ENCODE assay signal across 10 cellular contexts in genomic region chr2:74836675-74837401, GRCh38. TPM values are rescaled to one million over a fixed set of nuclear protein-coding genes. Genes with fewer than 3 reads are reported as not detected.
A peak's percentile ranks its signal among the peaks of the same experiment; 100 is the strongest.
DNase-seq lines count a peak whose midpoint lies in the region; ATAC-seq and TF ChIP-seq lines count a peak whose summit lies in the region.
"Had no signal": no experiment of that assay in that cellular context is flagged by ENCODE, and none has a peak within 500 bp of the region (broad histone marks: within the 10 kb centered on the region; RNA-seq: fewer than 3 reads in every experiment).

No MANE protein-coding gene starts in this region.

- POLR2A ChIA-PET in HCT116 (lab: Charles Lee), result interaction anchor here (1.5 to 1.6 kb wide), 2 partner anchors 9 to 26 kb away, joined by 5 to 6 read pairs; no protein-coding TSS in a partner anchor

- H3K36me3 ChIP-seq in BE2C (no peaks in the 10 kb centered on the region; the same call in 1 of the 2 replicates), HCT116 (ENCODE audit: control insufficient read depth in 1 of 2, insufficient read depth in 2 of 2, low read length in 2 of 2) (peaks cover 0 to 4% of the 10 kb centered on the region in 2 experiments; a peak in 1 of 4 replicates), mucosa of rectum (ENCODE audit: control insufficient read depth in 2 of 2, insufficient read depth in 2 of 2, low read length in 2 of 2) (no peaks in the 10 kb centered on the region)

- no peak overlapping the region for H3K27ac Mint-ChIP-seq in activated naive CD8-positive, alpha-beta T cell treated with anti-CD3 and anti-CD28 coated beads for 36 hours
- H3K27ac Mint-ChIP-seq: effector memory CD8-positive, alpha-beta T cell had no signal

- H3K27me3 Mint-ChIP-seq in activated naive CD8-positive, alpha-beta T cell treated with anti-CD3 and anti-CD28 coated beads for 36 hours, result no peaks in the 10 kb centered on the region

- peak overlapping the region; percentile 94; the same call in 1 of the 2 replicates for H3K4me2 ChIP-seq in HCT116 (ENCODE audit: low read length)

- no peaks in the 10 kb centered on the region for H3K9me3 Mint-ChIP-seq in activated naive CD8-positive, alpha-beta T cell treated with anti-CD3 and anti-CD28 coated beads for 36 hours
- H3K9me3 Mint-ChIP-seq: effector memory CD8-positive, alpha-beta T cell had no signal

- no peak overlapping the region for H3K9ac ChIP-seq in HCT116 (ENCODE audit: low read length)
- peak overlapping the region in 1 of 2 donors; percentile 6 for H3K9ac ChIP-seq in mucosa of rectum (ENCODE audit: low read depth in 1 of 2, low read length in 2 of 2)

- H3K4me1 Mint-ChIP-seq in activated naive CD8-positive, alpha-beta T cell treated with anti-CD3 and anti-CD28 coated beads for 36 hours, result peaks cover 67% of the 10 kb centered on the region

- H3K4me3 Mint-ChIP-seq in activated naive CD8-positive, alpha-beta T cell treated with anti-CD3 and anti-CD28 coated beads for 36 hours, result peak overlapping the region; percentile 96

- intact Hi-C loops in HCT116 (cut with micrococcal nuclease), result loop anchor here (2.0 kb wide), 1 partner anchor 96 kb away; no protein-coding TSS in a partner anchor

- H4K20me1 ChIP-seq in HCT116 (ENCODE audit: insufficient read depth), result peaks cover 6% of the 10 kb centered on the region; the same call in 1 of the 2 replicates

- H3K36me3 Mint-ChIP-seq in activated naive CD8-positive, alpha-beta T cell treated with anti-CD3 and anti-CD28 coated beads for 36 hours, result peaks cover 64% of the 10 kb centered on the region

- no peak overlapping the region for H2AFZ ChIP-seq in HCT116 (ENCODE audit: low read depth, low read length, poor library complexity, severe bottlenecking)

- TF ChIP-seq POLR2A in HCT116 (IDR thresholded peaks at IDR 0.05; ENCODE audit: borderline replicate concordance, extremely low read depth, insufficient read depth, insufficient read length), result no peak

- H3K4me1 ChIP-seq in BE2C (no peaks in the 10 kb centered on the region), HCT116 (ENCODE audit: control insufficient read depth in 1 of 2, insufficient read depth in 2 of 2, low read length in 2 of 2) (peaks cover 14 to 29% of the 10 kb centered on the region in 2 experiments; a peak in 3 of 4 replicates), mucosa of rectum (ENCODE audit: control insufficient read depth in 2 of 2, insufficient read depth in 2 of 2, low read length in 2 of 2) (peaks cover 14 to 30% of the 10 kb centered on the region in 2 donors)

- no peak for TF ChIP-seq RAD21 in HCT116 (IDR thresholded peaks at IDR 0.05; ENCODE audit: low read depth)

- no TSS peak for BruUV-seq in HCT116 (replicated peaks; lab: Mats Ljungman, UMichigan)

- CTCF ChIA-PET in HCT116 (lab: Charles Lee), result interaction anchor here (0.7 to 3.0 kb wide), 6 partner anchors 8 to 123 kb away, joined by 3 to 19 read pairs (median 4); no protein-coding TSS in a partner anchor

- no peaks in the 10 kb centered on the region for H3K9me2 ChIP-seq in HCT116 (ENCODE audit: insufficient read depth)

- ATAC-seq in HCT116, result no peak
- no peak for ATAC-seq in GM18870 (IDR thresholded peaks at IDR 0.05; ENCODE audit: unreplicated experiment)
- ATAC-seq in HG03045 (IDR thresholded peaks at IDR 0.05; ENCODE audit: unreplicated experiment), result no peak
- no peak for ATAC-seq in GM19351 (IDR thresholded peaks at IDR 0.05; ENCODE audit: unreplicated experiment)
- ATAC-seq: effector memory CD8-positive, alpha-beta T cell had no signal

- H3K79me2 ChIP-seq in HCT116 (ENCODE audit: insufficient read depth, low read length), result peaks cover 70% of the 10 kb centered on the region

- DNase-seq in BE2C, result no peak
- DNase-seq in HCT116 (ENCODE audit: low read depth, low spot score), result no peak
- no peak for DNase-seq in activated naive CD8-positive, alpha-beta T cell treated with anti-CD3 and anti-CD28 coated beads for 36 hours
- no peak for DNase-seq in HuH-7 (ENCODE audit: low spot score)
- DNase-seq: activated CD4-positive, alpha-beta T cell treated with anti-CD3 and anti-CD28 coated beads, Interleukin-2, amount 50 U/mL, for 48 hours; effector memory CD8-positive, alpha-beta T cell had no signal

- H3K27ac ChIP-seq in HCT116 (ENCODE audit: low read depth, low read length) (no peak overlapping the region), mucosa of rectum (ENCODE audit: low read depth in 2 of 2, low read length in 2 of 2) (peak overlapping the region; percentile 81 to 87)

- RAD21 ChIA-PET in HCT116 (lab: Charles Lee; ENCODE audit: low non-redundant PET in 1 of 2, low total read pairs in 2 of 2, uncharacterized antibody in 2 of 2, unreplicated experiment in 2 of 2), result interaction anchor here in 1 of 2 experiments (0.7 kb wide), 1 partner anchor 71 kb away, joined by 3 read pairs; no protein-coding TSS in a partner anchor

- no peaks in the 10 kb centered on the region for H3K9me3 ChIP-seq in BE2C
- no peaks in the 10 kb centered on the region for H3K9me3 ChIP-seq in HCT116 (ENCODE audit: control insufficient read depth in 1 of 2, insufficient read depth in 1 of 2, low read depth in 1 of 2, low read length in 2 of 2)
- no peaks in the 10 kb centered on the region for H3K9me3 ChIP-seq in mucosa of rectum (ENCODE audit: control insufficient read depth in 2 of 2, low read length in 2 of 2)

- H3K27me3 ChIP-seq in BE2C (no peaks in the 10 kb centered on the region), HCT116 (ENCODE audit: insufficient read depth, low read length) (no peaks in the 10 kb centered on the region), mucosa of rectum (ENCODE audit: control insufficient read depth in 2 of 2, insufficient read depth in 2 of 2, low read length in 2 of 2) (no peaks in the 10 kb centered on the region)

- H3K4me3 ChIP-seq in BE2C (ENCODE audit: low read depth, low read length) (peak overlapping the region; percentile 73), HCT116 (replicated peaks in 1 of 2; ENCODE audit: low read depth in 1 of 2, low read length in 2 of 2) (0 out of 4 replicates have a peak overlapping the region, but pooled peaks of 1 of the 2 experiments have one; percentile 92), mucosa of rectum (ENCODE audit: low read length in 2 of 2) (peak overlapping the region; percentile 87 to 90)

- TF ChIP-seq CTCF in BE2C (IDR thresholded peaks at IDR 0.05; ENCODE audit: low read depth, low read length), result no peak
- TF ChIP-seq CTCF in HCT116 (IDR thresholded peaks at IDR 0.05 in 2 of 3, conservative IDR thresholded peaks at IDR 0.05 in 1 of 3; ENCODE audit: borderline replicate concordance in 1 of 3, insufficient read depth in 1 of 3, low read depth in 2 of 3, low read length in 2 of 3), result peak in 1 of 3 experiments; percentile 3; a peak in 1 of 6 replicates

TF ChIP-seq in HCT116, 20 proteins besides CTCF, POLR2A, EP300 and RAD21:
- TF ChIP-seq, protein P1, sequence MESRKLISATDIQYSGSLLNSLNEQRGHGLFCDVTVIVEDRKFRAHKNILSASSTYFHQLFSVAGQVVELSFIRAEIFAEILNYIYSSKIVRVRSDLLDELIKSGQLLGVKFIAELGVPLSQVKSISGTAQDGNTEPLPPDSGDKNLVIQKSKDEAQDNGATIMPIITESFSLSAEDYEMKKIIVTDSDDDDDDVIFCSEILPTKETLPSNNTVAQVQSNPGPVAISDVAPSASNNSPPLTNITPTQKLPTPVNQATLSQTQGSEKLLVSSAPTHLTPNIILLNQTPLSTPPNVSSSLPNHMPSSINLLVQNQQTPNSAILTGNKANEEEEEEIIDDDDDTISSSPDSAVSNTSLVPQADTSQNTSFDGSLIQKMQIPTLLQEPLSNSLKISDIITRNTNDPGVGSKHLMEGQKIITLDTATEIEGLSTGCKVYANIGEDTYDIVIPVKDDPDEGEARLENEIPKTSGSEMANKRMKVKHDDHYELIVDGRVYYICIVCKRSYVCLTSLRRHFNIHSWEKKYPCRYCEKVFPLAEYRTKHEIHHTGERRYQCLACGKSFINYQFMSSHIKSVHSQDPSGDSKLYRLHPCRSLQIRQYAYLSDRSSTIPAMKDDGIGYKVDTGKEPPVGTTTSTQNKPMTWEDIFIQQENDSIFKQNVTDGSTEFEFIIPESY (IDR thresholded peaks at IDR 0.05; ENCODE audit: extremely low read depth, insufficient replicate concordance, low read length), result no peak
- no peak for TF ChIP-seq ELF1 (IDR thresholded peaks at IDR 0.05; ENCODE audit: borderline replicate concordance, low read depth)

RNA-seq across cellular contexts. Expression of gene HK2, which starts 2.9 kb away (rescaled TPM):
- 15.9 TPM for polyA plus RNA-seq in BE2C (2012; ENCODE audit: insufficient read depth, insufficient read length, low read depth)
- 42.5 TPM for total RNA-seq in HCT116 (2021; ENCODE audit: unreplicated experiment)
- polyA plus RNA-seq in HCT116 (2012), result 53.6 and 66.0 TPM in 2 replicates
- 100 to 1,000 TPM; 101 to 102 TPM for total RNA-seq in activated naive CD8-positive, alpha-beta T cell treated with anti-CD3 and anti-CD28 coated beads for 36 hours
